19 cellular contexts compared by ENCODE assay signal in the genomic region with DNA sequence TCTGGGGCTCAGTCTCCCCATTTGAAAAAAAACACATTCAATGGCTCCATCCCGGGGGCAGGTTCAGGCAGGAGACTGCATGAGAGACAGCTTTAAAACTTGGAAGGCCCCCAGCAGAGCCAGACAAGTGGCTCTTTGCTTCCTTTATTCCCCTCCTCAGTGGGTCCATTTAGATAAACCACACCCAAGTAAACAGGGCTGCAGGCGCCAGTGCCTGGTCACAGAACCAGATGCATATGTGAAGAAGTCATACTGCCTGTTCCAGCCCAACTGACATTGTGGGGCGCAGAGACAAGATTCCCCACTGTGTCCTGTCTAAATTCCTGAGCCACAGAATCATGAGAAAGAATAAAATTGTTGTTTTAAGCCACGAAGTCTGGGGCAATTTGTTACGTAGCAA. TPM values are rescaled to one million over a fixed set of nuclear protein-coding genes. Genes with fewer than 3 reads are reported as not detected.
A peak's percentile ranks its signal among the peaks of the same experiment; 100 is the strongest.
DNase-seq lines count a peak whose midpoint lies in the region; ATAC-seq and TF ChIP-seq lines count a peak whose summit lies in the region.
"Had no signal": no experiment of that assay in that cellular context is flagged by ENCODE, and none has a peak within 500 bp of the region (broad histone marks: within the 10 kb centered on the region; RNA-seq: fewer than 3 reads in every experiment).

No MANE protein-coding gene starts in this region.

- TF ChIP-seq CTCF in ascending aorta (IDR thresholded peaks at IDR 0.05) (no peak), transverse colon (IDR thresholded peaks at IDR 0.05) (no peak)

- ATAC-seq in Right ventricle myocardium superior (ENCODE audit: poor library complexity) (no peak), left ventricle myocardium superior (no peak), GM18867 (IDR thresholded peaks at IDR 0.05; ENCODE audit: unreplicated experiment) (no peak)
- ATAC-seq: A549, lower lobe of right lung had no signal

- no peak overlapping the region for H3K4me3 ChIP-seq in ascending aorta
- no peak overlapping the region for H3K4me3 ChIP-seq in transverse colon
- H3K4me3 ChIP-seq: A549, lower lobe of right lung, right atrium auricular region had no signal

- in situ Hi-C loops in transverse colon (cut with MboI; ENCODE audit: low pct_ligation_motif_present in 1 of 4, low pct_unique_long_range_greater_than_20kb in 1 of 4, low sequenced_read_pairs in 3 of 4), result no loop called here

- no peaks in the 10 kb centered on the region for H3K4me1 Mint-ChIP-seq in activated T-helper 1 cell treated with anti-CD3 and anti-CD28 coated beads, Interleukin-12 subunit alpha, Interleukin-12 subunit beta, Interleukin-2, Interleukin-4 antibody, amounts not matched to agents 30 ng/mL and 10 ng/mL and 1 ng/mL, durations not matched to agents 14 hours and 24 hours and 36 hours (ENCODE audit: low read depth)
- H3K4me1 Mint-ChIP-seq: CD14-positive monocyte had no signal

- H3K9me3 ChIP-seq in ascending aorta, result no peaks in the 10 kb centered on the region
- no peaks in the 10 kb centered on the region for H3K9me3 ChIP-seq in transverse colon
- H3K9me3 ChIP-seq: A549, lower lobe of right lung, neutrophil, right atrium auricular region had no signal

- no peak for TF ChIP-seq EP300 in transverse colon (IDR thresholded peaks at IDR 0.05; ENCODE audit: low read depth)

- no peak for TF ChIP-seq POLR2A in transverse colon (IDR thresholded peaks at IDR 0.05)

- H3K27ac ChIP-seq in ascending aorta (peak overlapping the region; percentile 4 to 32), transverse colon (no peak overlapping the region)
- H3K27ac ChIP-seq: A549, lower lobe of right lung, neutrophil, right atrium auricular region, WERI-Rb-1 had no signal

- peaks cover 10% of the 10 kb centered on the region for H3K27me3 Mint-ChIP-seq in activated T-helper 1 cell treated with anti-CD3 and anti-CD28 coated beads, Interleukin-12 subunit alpha, Interleukin-12 subunit beta, Interleukin-2, Interleukin-4 antibody, amounts not matched to agents 30 ng/mL and 10 ng/mL and 1 ng/mL, durations not matched to agents 14 hours and 24 hours and 36 hours (ENCODE audit: insufficient read depth)

- H3K4me1 ChIP-seq in ascending aorta (peaks cover 4 to 47% of the 10 kb centered on the region in 2 donors), transverse colon (peaks cover 0 to 6% (median 0%) of the 10 kb centered on the region in 4 donors)
- H3K4me1 ChIP-seq: A549 had no signal

- H3K27ac Mint-ChIP-seq in activated T-helper 1 cell treated with anti-CD3 and anti-CD28 coated beads, Interleukin-12 subunit alpha, Interleukin-12 subunit beta, Interleukin-2, Interleukin-4 antibody, amounts not matched to agents 30 ng/mL and 10 ng/mL and 1 ng/mL, durations not matched to agents 14 hours and 24 hours and 36 hours, result no peak overlapping the region
- H3K27ac Mint-ChIP-seq: CD14-positive monocyte; T-helper 1 cell treated with Interleukin-12 subunit alpha and Interleukin-12 subunit beta and Interleukin-4 antibody, amounts not matched to agents 30 μg/mL and 1 μg/mL, for 36 hours had no signal

- DNase-seq in Right ventricle myocardium superior (peak; percentile 41), left ventricle myocardium superior (no peak), ascending aorta (ENCODE audit: low spot score in 2 of 2) (no peak), head of caudate nucleus (peak in 31 of 42 donors; percentile 2 to 66 (median 42)), NOMO-1 treated with dmso at 0.1 percent for 144 hours (lab: John Stamatoyannopoulos, UW; ENCODE audit: unreplicated experiment) (no peak), transverse colon (no peak)
- DNase-seq in activated T-helper 1 cell treated with anti-CD3 and anti-CD28 coated beads, Interleukin-12 subunit alpha, Interleukin-12 subunit beta, Interleukin-2, Interleukin-4 antibody, amounts not matched to agents 30 ng/mL and 10 ng/mL and 1 ng/mL, durations not matched to agents 14 hours and 24 hours and 36 hours (ENCODE audit: low spot score), result no peak
- DNase-seq: activated gamma-delta T cell treated with Interleukin-2 at 50 U/mL for 16 hours, H9, lower lobe of right lung, NCI-H524 treated with DMSO at 0.1 percent for 48 hours, SHP77 treated with DMSO at 0.1 percent for 48 hours, WERI-Rb-1 had no signal

- no peaks in the 10 kb centered on the region for H3K36me3 ChIP-seq in ascending aorta
- H3K36me3 ChIP-seq in transverse colon, result no peaks in the 10 kb centered on the region
- H3K36me3 ChIP-seq: lower lobe of right lung, neutrophil, right atrium auricular region, WERI-Rb-1 had no signal

- no peaks in the 10 kb centered on the region for H3K36me3 Mint-ChIP-seq in activated T-helper 1 cell treated with anti-CD3 and anti-CD28 coated beads, Interleukin-12 subunit alpha, Interleukin-12 subunit beta, Interleukin-2, Interleukin-4 antibody, amounts not matched to agents 30 ng/mL and 10 ng/mL and 1 ng/mL, durations not matched to agents 14 hours and 24 hours and 36 hours (ENCODE audit: low read depth)
- H3K36me3 Mint-ChIP-seq: CD14-positive monocyte had no signal

- H3K27me3 ChIP-seq in ascending aorta (no peaks in the 10 kb centered on the region), transverse colon (no peaks in the 10 kb centered on the region)
- H3K27me3 ChIP-seq: neutrophil, right atrium auricular region had no signal

- no peaks in the 10 kb centered on the region for H3K9me3 Mint-ChIP-seq in activated T-helper 1 cell treated with anti-CD3 and anti-CD28 coated beads, Interleukin-12 subunit alpha, Interleukin-12 subunit beta, Interleukin-2, Interleukin-4 antibody, amounts not matched to agents 30 ng/mL and 10 ng/mL and 1 ng/mL, durations not matched to agents 14 hours and 24 hours and 36 hours
- H3K9me3 Mint-ChIP-seq: CD14-positive monocyte; H9; T-helper 1 cell treated with Interleukin-12 subunit alpha and Interleukin-12 subunit beta and Interleukin-4 antibody, amounts not matched to agents 30 μg/mL and 1 μg/mL, for 36 hours had no signal

- 48 to 79% methylated on average over 3 to 5 of the region's 5 CpGs for WGBS in transverse colon (ENCODE audit: low coverage in 1 of 2), 2 donors

- intact Hi-C loops in Right ventricle myocardium superior (cut with DNase I) (no loop called here), left ventricle myocardium superior (cut with micrococcal nuclease) (no loop called here), ascending aorta (cut with DNase I) (no loop called here), head of caudate nucleus (cut with DNase I) (no loop called here), transverse colon (cut with DNase I; ENCODE audit: low total_unique reads) (no loop called here)
- intact Hi-C loops in activated T-helper 1 cell treated with anti-CD3 and anti-CD28 coated beads, Interleukin-12 subunit alpha, Interleukin-12 subunit beta, Interleukin-2, Interleukin-4 antibody, amounts not matched to agents 30 ng/mL and 10 ng/mL and 1 ng/mL, durations not matched to agents 14 hours and 24 hours and 36 hours (cut with micrococcal nuclease), result no loop called here

- no peak overlapping the region for H3K4me3 Mint-ChIP-seq in activated T-helper 1 cell treated with anti-CD3 and anti-CD28 coated beads, Interleukin-12 subunit alpha, Interleukin-12 subunit beta, Interleukin-2, Interleukin-4 antibody, amounts not matched to agents 30 ng/mL and 10 ng/mL and 1 ng/mL, durations not matched to agents 14 hours and 24 hours and 36 hours
- H3K4me3 Mint-ChIP-seq: CD14-positive monocyte; H9; T-helper 1 cell treated with Interleukin-12 subunit alpha and Interleukin-12 subunit beta and Interleukin-4 antibody, amounts not matched to agents 30 μg/mL and 1 μg/mL, for 36 hours had no signal

RNA-seq across cellular contexts. Expression of a gene that starts 9.0 kb away (rescaled TPM):
- total RNA-seq in Right ventricle myocardium superior (39.4 TPM), left ventricle myocardium superior (27.6 TPM), ascending aorta (164 TPM), transverse colon (100 to 1,000 TPM in 1 of 4 donors, 10 to 100 TPM in 3; 17.6 to 106 (median 31.2) TPM)
- 0.47 and 0.61 TPM in 2 replicates for total RNA-seq in activated T-helper 1 cell treated with anti-CD3 and anti-CD28 coated beads, Interleukin-12 subunit alpha, Interleukin-12 subunit beta, Interleukin-2, Interleukin-4 antibody, amounts not matched to agents 30 ng/mL and 10 ng/mL and 1 ng/mL, durations not matched to agents 14 hours and 24 hours and 36 hours

Comparison
In these comparisons a context has a peak if more than half of its experiments do, and no peak if none do; other contexts are left out.
1. DNase-seq: peak in Right ventricle myocardium superior (single experiment) and head of caudate nucleus (31 of 42); none in left ventricle myocardium superior (single experiment), ascending aorta (0 of 2), NOMO-1 treated with dmso at 0.1 percent for 144 hours (single experiment), transverse colon (single experiment) and activated T-helper 1 cell treated with anti-CD3 and anti-CD28 coated beads, Interleukin-12 subunit alpha, Interleukin-12 subunit beta, Interleukin-2, Interleukin-4 antibody, amounts not matched to agents 30 ng/mL and 10 ng/mL and 1 ng/mL, durations not matched to agents 14 hours and 24 hours and 36 hours (single experiment).
2. H3K27ac ChIP-seq: peak in ascending aorta (2 of 2); none in transverse colon (0 of 4).
3. RNA of a gene that starts 9.0 kb away (total RNA-seq): 164 TPM in ascending aorta (single experiment), 39.4 TPM in Right ventricle myocardium superior (single experiment), 17.6 to 106 TPM in transverse colon and 27.6 TPM in left ventricle myocardium superior (single experiment); 0.47 to 0.61 TPM in activated T-helper 1 cell treated with anti-CD3 and anti-CD28 coated beads, Interleukin-12 subunit alpha, Interleukin-12 subunit beta, Interleukin-2, Interleukin-4 antibody, amounts not matched to agents 30 ng/mL and 10 ng/mL and 1 ng/mL, durations not matched to agents 14 hours and 24 hours and 36 hours; every median in the first group is over 10 times any median in the second.